Comparison of ENCODE assay signal across 8 cellular contexts in genomic region chr13:91347996-91348905, GRCh38. TPM values are rescaled to one million over a fixed set of nuclear protein-coding genes. Genes with fewer than 3 reads are reported as not detected.
DNase-seq lines count a peak whose midpoint lies in the region; ATAC-seq and TF ChIP-seq lines count a peak whose summit lies in the region.

No MANE protein-coding gene starts in this region.

- no peaks in the 10 kb centered on the region for H3K9me3 Mint-ChIP-seq in CD4-positive, CD25-positive, alpha-beta regulatory T cell

- peak; percentile 58 to 71 (median 64) for DNase-seq in CD4-positive, CD25-positive, alpha-beta regulatory T cell
- peak; percentile 69 for DNase-seq in activated CD4-positive, CD25-positive, alpha-beta regulatory T cell treated with anti-CD3 and anti-CD28 coated beads, Interleukin-2, amount 50 U/mL, for 72 hours
- peak; percentile 71 for DNase-seq in central memory CD4-positive, alpha-beta T cell
- DNase-seq in left lung (peak; percentile 61 to 89), Kasumi-1 (lab: John Stamatoyannopoulos, UW) (no peak)
- DNase-seq in stimulated activated CD4-positive, alpha-beta T cell treated with anti-CD3 and anti-CD28 coated beads, Interleukin-4, amount 100 ng/mL, for 1 hour: peak; percentile 84

- no peak overlapping the region for H3K27ac Mint-ChIP-seq in CD4-positive, CD25-positive, alpha-beta regulatory T cell

- no peaks in the 10 kb centered on the region for H3K9me3 ChIP-seq in CD4-positive, CD25-positive, alpha-beta regulatory T cell (ENCODE audit: control insufficient read depth in 2 of 2, low read length in 2 of 2)
- no peaks in the 10 kb centered on the region for H3K9me3 ChIP-seq in left lung

- H3K4me1 Mint-ChIP-seq in CD4-positive, CD25-positive, alpha-beta regulatory T cell: peaks cover 11 to 47% (median 31%) of the 10 kb centered on the region in 4 donors

- H3K27ac ChIP-seq in CD4-positive, CD25-positive, alpha-beta regulatory T cell (ENCODE audit: insufficient read depth, low read length, poor library complexity, severe bottlenecking): peak overlapping the region; percentile 64
- H3K27ac ChIP-seq in left lung: peak overlapping the region; percentile 92 to 96

- H3K36me3 ChIP-seq in CD4-positive, CD25-positive, alpha-beta regulatory T cell (ENCODE audit: control insufficient read depth, insufficient read depth, low read length): peaks cover 23% of the 10 kb centered on the region
- H3K36me3 ChIP-seq in left lung: peaks cover 6 to 28% of the 10 kb centered on the region in 2 donors

- H3K27me3 Mint-ChIP-seq in CD4-positive, CD25-positive, alpha-beta regulatory T cell: peaks cover 17% of the 10 kb centered on the region

- peak overlapping the region in 2 of 4 donors; percentile 59 to 72 for H3K4me3 Mint-ChIP-seq in CD4-positive, CD25-positive, alpha-beta regulatory T cell

- intact Hi-C loops in left lung (cut with DNase I): no loop called here

- TF ChIP-seq CTCF in left lung (IDR thresholded peaks at IDR 0.05): no peak

- peak; percentile 55 to 62 for ATAC-seq in CD4-positive, CD25-positive, alpha-beta regulatory T cell (ENCODE audit: low read depth in 2 of 2)
- ATAC-seq in GM19452 (IDR thresholded peaks at IDR 0.05; ENCODE audit: unreplicated experiment): peak; percentile 38
- peak; percentile 12 for ATAC-seq in HG03558 (IDR thresholded peaks at IDR 0.05; ENCODE audit: extremely low read depth, unreplicated experiment)
- peak; percentile 46 for ATAC-seq in left lung

- no peak overlapping the region for H3K4me3 ChIP-seq in CD4-positive, CD25-positive, alpha-beta regulatory T cell (ENCODE audit: low read depth, low read length)
- H3K4me3 ChIP-seq in left lung: peak overlapping the region; percentile 66 to 86

- H3K27me3 ChIP-seq in CD4-positive, CD25-positive, alpha-beta regulatory T cell (ENCODE audit: control insufficient read depth, insufficient read depth, low read length): peaks cover 3% of the 10 kb centered on the region
- H3K27me3 ChIP-seq in left lung: peaks cover 0 to 8% of the 10 kb centered on the region in 2 donors

- peaks cover 25% of the 10 kb centered on the region for H3K4me1 ChIP-seq in CD4-positive, CD25-positive, alpha-beta regulatory T cell (ENCODE audit: control insufficient read depth, insufficient read depth, low read length, poor library complexity, severe bottlenecking)
- peaks cover 16 to 49% of the 10 kb centered on the region in 2 donors for H3K4me1 ChIP-seq in left lung

- H3K36me3 Mint-ChIP-seq in CD4-positive, CD25-positive, alpha-beta regulatory T cell: peaks cover 15% of the 10 kb centered on the region

RNA-seq across cellular contexts. Expression of gene MIR17HG, which starts 0.8 kb away (rescaled TPM):
- 7.2 TPM for total RNA-seq in CD4-positive, CD25-positive, alpha-beta regulatory T cell
- polyA plus RNA-seq in CD4-positive, CD25-positive, alpha-beta regulatory T cell: under 1 TPM; 0.32 to 0.64 (median 0.48) TPM
- total RNA-seq in left lung: 1 to 10 TPM; 2.4 to 7.6 TPM

RNA-seq across cellular contexts. Expression of gene GPC5, which starts 50.2 kb away (rescaled TPM):
- 0.81 TPM for total RNA-seq in CD4-positive, CD25-positive, alpha-beta regulatory T cell
- polyA plus RNA-seq in CD4-positive, CD25-positive, alpha-beta regulatory T cell: under 1 TPM in 2 of 4 donors, not detected in 2; 0.29 to 0.59 TPM
- total RNA-seq in left lung: 10 to 100 TPM in 1 of 2 donors, 1 to 10 TPM in 1; 9.2 to 19.5 TPM

Comparison
In these comparisons a context has a peak if more than half of its experiments do, and no peak if none do; other contexts are left out.
1. DNase-seq: peak in CD4-positive, CD25-positive, alpha-beta regulatory T cell (3 of 3), activated CD4-positive, CD25-positive, alpha-beta regulatory T cell treated with anti-CD3 and anti-CD28 coated beads, Interleukin-2, amount 50 U/mL, for 72 hours (single experiment), central memory CD4-positive, alpha-beta T cell (single experiment), left lung (2 of 2) and stimulated activated CD4-positive, alpha-beta T cell treated with anti-CD3 and anti-CD28 coated beads, Interleukin-4, amount 100 ng/mL, for 1 hour (single experiment); none in Kasumi-1 (0 of 2).
2. Peak in every context shown above with its lines, with median percentiles within 50 percentile points of each other: ATAC-seq.